In the genomic region with DNA sequence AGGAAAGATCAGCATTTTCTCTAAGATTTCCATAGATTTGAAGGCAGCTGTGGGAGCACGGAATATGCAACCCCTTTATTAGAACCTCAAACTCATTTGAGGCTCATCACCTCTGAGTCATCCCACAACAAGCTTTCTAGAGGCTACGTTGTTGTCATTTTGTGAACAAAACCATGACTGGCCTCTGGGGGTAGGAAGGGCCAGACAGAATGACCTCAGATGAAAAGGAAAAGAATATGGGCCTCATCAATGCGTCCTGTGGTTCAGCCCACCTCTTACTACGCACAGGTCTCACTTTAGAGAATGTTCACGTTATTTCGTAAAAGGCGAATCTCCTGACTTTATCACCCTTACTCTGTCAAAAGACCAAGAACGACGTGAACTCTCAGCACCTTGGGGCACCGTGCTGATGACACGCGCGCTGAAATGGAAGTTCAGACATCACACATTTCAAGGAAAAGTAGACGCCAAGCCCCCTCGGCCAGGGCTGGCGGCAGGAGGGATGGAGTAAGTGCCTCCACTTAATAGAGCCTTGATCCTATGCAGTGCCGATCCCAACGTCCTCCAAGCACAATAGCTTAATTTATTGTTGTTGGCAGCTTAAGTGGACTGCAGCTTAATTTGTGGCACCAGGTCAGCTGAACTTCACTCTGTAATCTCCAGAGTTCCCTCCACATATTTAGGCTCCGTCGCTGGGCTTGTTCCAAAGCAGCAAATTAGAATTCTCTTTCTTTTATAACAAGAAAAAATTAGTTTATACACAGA, we compare ENCODE assay signal across 10 cellular contexts.
DNase-seq lines count a peak whose midpoint lies in the region; ATAC-seq and TF ChIP-seq lines count a peak whose summit lies in the region.
"Had no signal": no experiment of that assay in that cellular context is flagged by ENCODE, and none has a peak within 500 bp of the region (broad histone marks: within the 10 kb centered on the region; RNA-seq: fewer than 3 reads in every experiment).

No MANE protein-coding gene starts in this region.

- H2AFZ ChIP-seq in PC-3 (ENCODE audit: low read length), result no peak overlapping the region

- peaks cover 7% of the 10 kb centered on the region for H3K4me1 Mint-ChIP-seq in progenitor cell of endocrine pancreas (ENCODE audit: low read depth)
- H3K4me1 Mint-ChIP-seq: stimulated activated memory B cell treated with anti-CD40 and anti-IgM and Interleukin-4, amounts not matched to agents 10 μg/mL and 1 μg/mL and 100 μg/mL, for 72 hours had no signal

- H3K4me3 ChIP-seq in PC-3 (ENCODE audit: low read length) (no peak overlapping the region), fibroblast of mammary gland (ENCODE audit: control insufficient read depth, low read depth, low read length) (no peak overlapping the region), coronary artery (no peak overlapping the region)
- H3K4me3 ChIP-seq: esophagus muscularis mucosa had no signal

- CTCF ChIA-PET in PC-3 (lab: Charles Lee), result no interaction called here

- POLR2A ChIA-PET in PC-3 (lab: Charles Lee; ENCODE audit: unreplicated experiment), result interaction anchor here (0.6 kb wide), 1 partner anchor 17 kb away, joined by 3 read pairs; no protein-coding TSS in a partner anchor

- no peaks in the 10 kb centered on the region for H3K27me3 ChIP-seq in PC-3 (ENCODE audit: low read length)
- H3K27me3 ChIP-seq: esophagus muscularis mucosa had no signal

- H3K4me2 ChIP-seq in PC-3 (ENCODE audit: low read length), result peak overlapping the region; percentile 20; the same call in 1 of the 2 replicates

- peaks cover 16% of the 10 kb centered on the region for H3K4me1 ChIP-seq in PC-3 (ENCODE audit: insufficient read depth, low read length)
- H3K4me1 ChIP-seq: esophagus muscularis mucosa had no signal

- TF ChIP-seq CTCF in PC-3 (conservative IDR thresholded peaks at IDR 0.05; ENCODE audit: low read depth, low read length), result no peak
- peak; percentile 3 for TF ChIP-seq CTCF in fibroblast of mammary gland (conservative IDR thresholded peaks at IDR 0.05; ENCODE audit: control insufficient read depth, insufficient read depth, low read depth, low read length)
- no peak for TF ChIP-seq CTCF in progenitor cell of endocrine pancreas (IDR thresholded peaks at IDR 0.05; ENCODE audit: unreplicated experiment)
- no peak for TF ChIP-seq CTCF in coronary artery (IDR thresholded peaks at IDR 0.05)

- no peak overlapping the region for H3K4me3 Mint-ChIP-seq in progenitor cell of endocrine pancreas (ENCODE audit: low read depth)
- H3K4me3 Mint-ChIP-seq: mesothelial cell of epicardium; stimulated activated memory B cell treated with anti-CD40 and anti-IgM and Interleukin-4, amounts not matched to agents 10 μg/mL and 1 μg/mL and 100 μg/mL, for 72 hours had no signal

- no peak overlapping the region for H3K9ac ChIP-seq in PC-3 (ENCODE audit: low read length)

- H4K20me1 ChIP-seq in PC-3 (ENCODE audit: low read length), result no peaks in the 10 kb centered on the region

- H3F3A ChIP-seq in PC-3 (ENCODE audit: low read length, unreplicated experiment), result no peaks in the 10 kb centered on the region

- H3K9me2 ChIP-seq in PC-3 (replicated peaks; ENCODE audit: low read length), result no peaks in the 10 kb centered on the region

- no peaks in the 10 kb centered on the region for H3K9me3 ChIP-seq in PC-3 (ENCODE audit: low read length)

- peak overlapping the region; percentile 56 for H3K27ac Mint-ChIP-seq in progenitor cell of endocrine pancreas
- H3K27ac Mint-ChIP-seq: stimulated activated memory B cell treated with anti-CD40 and anti-IgM and Interleukin-4, amounts not matched to agents 10 μg/mL and 1 μg/mL and 100 μg/mL, for 72 hours had no signal

- ATAC-seq in GM18502 (IDR thresholded peaks at IDR 0.05; ENCODE audit: poor library complexity, unreplicated experiment), result peak; percentile 32
- ATAC-seq in PC-3, result peak; percentile 78
- ATAC-seq in HG03342 (IDR thresholded peaks at IDR 0.05; ENCODE audit: unreplicated experiment), result no peak
- ATAC-seq: stimulated activated memory B cell treated with anti-CD40 and anti-IgM and Interleukin-4, amounts not matched to agents 10 μg/mL and 1 μg/mL and 100 μg/mL, for 72 hours had no signal

- H3K36me3 ChIP-seq in PC-3 (ENCODE audit: low read depth, low read length), result no peaks in the 10 kb centered on the region

- DNase-seq in PC-3 (peak; percentile 59), fibroblast of mammary gland (ENCODE audit: low read depth) (peak; percentile 76), progenitor cell of endocrine pancreas (ENCODE audit: low spot score, unreplicated experiment) (no peak), NCI-H2081 treated with DMSO at 0.1 percent for 48 hours (lab: John Stamatoyannopoulos, UW) (no peak), coronary artery (ENCODE audit: low spot score) (no peak)

- H3K79me2 ChIP-seq in PC-3 (ENCODE audit: low read length), result no peaks in the 10 kb centered on the region

- BruUV-seq in PC-3 (replicated peaks; lab: Mats Ljungman, UMichigan), result no TSS peak

- H3K27me3 Mint-ChIP-seq in progenitor cell of endocrine pancreas, result no peaks in the 10 kb centered on the region
- H3K27me3 Mint-ChIP-seq: stimulated activated memory B cell treated with anti-CD40 and anti-IgM and Interleukin-4, amounts not matched to agents 10 μg/mL and 1 μg/mL and 100 μg/mL, for 72 hours had no signal

- H3K9me3 Mint-ChIP-seq in progenitor cell of endocrine pancreas (ENCODE audit: low read depth), result peaks cover 8% of the 10 kb centered on the region
- H3K9me3 Mint-ChIP-seq: stimulated activated memory B cell treated with anti-CD40 and anti-IgM and Interleukin-4, amounts not matched to agents 10 μg/mL and 1 μg/mL and 100 μg/mL, for 72 hours had no signal

- intact Hi-C loops in PC-3 (cut with micrococcal nuclease), result no loop called here

- H3K27ac ChIP-seq in PC-3 (ENCODE audit: low read length) (peak overlapping the region; percentile 39), coronary artery (no peak overlapping the region)
- H3K27ac ChIP-seq: esophagus muscularis mucosa had no signal

- H3K36me3 Mint-ChIP-seq in progenitor cell of endocrine pancreas (ENCODE audit: insufficient read depth), result peaks cover 25% of the 10 kb centered on the region

Comparison
In these comparisons a context has a peak if more than half of its experiments do, and no peak if none do; other contexts are left out.
1. DNase-seq: peak in PC-3 (single experiment) and fibroblast of mammary gland (single experiment); none in progenitor cell of endocrine pancreas (single experiment), NCI-H2081 treated with DMSO at 0.1 percent for 48 hours (single experiment) and coronary artery (single experiment).